19 cellular contexts compared by ENCODE assay signal in the genomic region with DNA sequence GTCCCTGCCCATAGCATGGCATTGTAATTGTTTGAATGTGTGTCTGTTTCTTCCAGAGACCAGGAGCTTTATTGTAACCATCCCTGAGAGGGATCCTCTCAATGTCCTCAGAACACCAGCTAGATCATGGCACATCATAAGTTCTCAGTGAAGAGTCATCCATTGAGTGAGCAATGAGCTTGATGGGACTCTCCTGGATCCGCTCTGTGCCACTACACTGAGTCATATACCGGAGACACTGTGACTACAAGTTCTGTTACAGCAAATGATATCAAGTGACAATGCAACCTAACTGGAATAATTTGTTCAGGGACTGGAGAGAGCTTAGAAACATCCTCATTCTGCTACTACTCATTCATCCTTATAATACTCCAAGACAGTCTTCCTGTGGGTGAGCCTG. TPM values are rescaled to one million over a fixed set of nuclear protein-coding genes. Genes with fewer than 3 reads are reported as not detected.
DNase-seq lines count a peak whose midpoint lies in the region; ATAC-seq and TF ChIP-seq lines count a peak whose summit lies in the region.
"Had no signal": no experiment of that assay in that cellular context is flagged by ENCODE, and none has a peak within 500 bp of the region (broad histone marks: within the 10 kb centered on the region; RNA-seq: fewer than 3 reads in every experiment).

No MANE protein-coding gene starts in this region.

- no peaks in the 10 kb centered on the region for H3K9me3 Mint-ChIP-seq in activated CD4-positive, alpha-beta T cell treated with anti-CD3 and anti-CD28 coated beads for 36 hours (ENCODE audit: low read depth)
- H3K9me3 Mint-ChIP-seq in MCF 10A (ENCODE audit: unreplicated experiment) = no peaks in the 10 kb centered on the region

- intact Hi-C loops in activated CD4-positive, alpha-beta T cell treated with anti-CD3 and anti-CD28 coated beads for 36 hours (cut with DNase I, micrococcal nuclease) = no loop called here
- intact Hi-C loops in MCF 10A (cut with micrococcal nuclease) = no loop called here

- POLR2A ChIA-PET in activated CD4-positive, alpha-beta T cell treated with anti-CD3 and anti-CD28 coated beads for 36 hours (lab: Charles Lee) = interaction anchor here (0.6 kb wide), 1 partner anchor 24 kb away, joined by 3 read pairs; no protein-coding TSS in a partner anchor
- POLR2A ChIA-PET in MCF 10A (lab: Yijun Ruan, JAX) = interaction anchor here (1.4 kb wide), 1 partner anchor 114 kb away, joined by 3 read pairs; no protein-coding TSS in a partner anchor

- H3K36me3 Mint-ChIP-seq in activated CD4-positive, alpha-beta T cell treated with anti-CD3 and anti-CD28 coated beads for 36 hours (ENCODE audit: low read depth) = no peaks in the 10 kb centered on the region
- H3K36me3 Mint-ChIP-seq in MCF 10A (ENCODE audit: insufficient read depth, unreplicated experiment) = no peaks in the 10 kb centered on the region

- CTCF ChIA-PET in activated CD4-positive, alpha-beta T cell treated with anti-CD3 and anti-CD28 coated beads for 36 hours (lab: Charles Lee) = interaction anchor here (0.8 to 1.4 kb wide), 7 partner anchors 10 to 284 kb away, joined by 3 to 5 read pairs (median 4); a partner anchor contains a TSS
- CTCF ChIA-PET in MCF 10A (lab: Yijun Ruan, JAX) = interaction anchor here (0.5 to 1.4 kb wide), 5 partner anchors 17 to 1903 kb away, joined by 3 to 4 read pairs (median 3); no protein-coding TSS in a partner anchor

- H3K27ac Mint-ChIP-seq in activated CD4-positive, alpha-beta T cell treated with anti-CD3 and anti-CD28 coated beads for 36 hours = no peak overlapping the region
- no peak overlapping the region for H3K27ac Mint-ChIP-seq in MCF 10A (ENCODE audit: low read depth, unreplicated experiment)
- H3K27ac Mint-ChIP-seq: B cell had no signal

- no peaks in the 10 kb centered on the region for H3K4me1 Mint-ChIP-seq in activated CD4-positive, alpha-beta T cell treated with anti-CD3 and anti-CD28 coated beads for 36 hours
- H3K4me1 Mint-ChIP-seq in MCF 10A (ENCODE audit: insufficient read depth, unreplicated experiment) = no peaks in the 10 kb centered on the region
- H3K4me1 Mint-ChIP-seq: B cell had no signal

- no peaks in the 10 kb centered on the region for H3K27me3 Mint-ChIP-seq in activated CD4-positive, alpha-beta T cell treated with anti-CD3 and anti-CD28 coated beads for 36 hours
- no peaks in the 10 kb centered on the region for H3K27me3 Mint-ChIP-seq in MCF 10A (ENCODE audit: insufficient read depth, unreplicated experiment)

- peak; percentile 93 for ATAC-seq in activated CD4-positive, alpha-beta T cell treated with anti-CD3 and anti-CD28 coated beads for 36 hours
- ATAC-seq in esophagus mucosa (peak; percentile 91), GM19397 (IDR thresholded peaks at IDR 0.05; ENCODE audit: unreplicated experiment) (no peak), HG03097 (IDR thresholded peaks at IDR 0.05; ENCODE audit: low FRiP score, unreplicated experiment) (no peak)

- no peak overlapping the region for H3K4me3 Mint-ChIP-seq in activated CD4-positive, alpha-beta T cell treated with anti-CD3 and anti-CD28 coated beads for 36 hours
- H3K4me3 Mint-ChIP-seq in MCF 10A (ENCODE audit: unreplicated experiment) = no peak overlapping the region
- H3K4me3 Mint-ChIP-seq: B cell had no signal

- no peak for DNase-seq in activated CD4-positive, alpha-beta T cell treated with anti-CD3 and anti-CD28 coated beads for 36 hours
- DNase-seq in activated CD4-positive, alpha-beta T cell treated with anti-CD3 and anti-CD28 coated beads for 1 hour = no peak
- peak; percentile 18 for DNase-seq in AG08395 (ENCODE audit: low spot score)
- peak; percentile 61 for DNase-seq in M059J (ENCODE audit: low read depth)
- DNase-seq in MCF 10A (ENCODE audit: unreplicated experiment) = no peak
- DNase-seq: COR-L47, DMS 273 treated with DMSO at 0.1 percent for 48 hours, DND-41, GDM1, H7, Kasumi-1, NCI-H1105, NCI-H1694, NCI-H2081 treated with DMSO at 0.1 percent for 48 hours, SHP77 treated with DMSO at 0.1 percent for 48 hours had no signal

- no TSS peak for BruUV-seq in MCF 10A (replicated peaks; lab: Mats Ljungman, UMichigan)

- no peak for TF ChIP-seq CTCF in MCF 10A (IDR thresholded peaks at IDR 0.05; ENCODE audit: unreplicated experiment)

RNA-seq across cellular contexts. Expression of a gene that starts 25.1 kb away (rescaled TPM):
- 100 to 1,000 TPM; 121 to 149 TPM for total RNA-seq in activated CD4-positive, alpha-beta T cell treated with anti-CD3 and anti-CD28 coated beads for 36 hours
- total RNA-seq in M059J (2014; rRNA removed; shearing (Covaris generic)) = 206 and 260 TPM in 2 replicates
- 123 TPM for total RNA-seq in esophagus mucosa
- 176 and 188 TPM in 2 replicates for total RNA-seq in MCF 10A (2022)

Comparison
In these comparisons a context has a peak if more than half of its experiments do, and no peak if none do; other contexts are left out.
1. ATAC-seq: peak in activated CD4-positive, alpha-beta T cell treated with anti-CD3 and anti-CD28 coated beads for 36 hours (single experiment) and esophagus mucosa (single experiment); none in GM19397 (single experiment) and HG03097 (single experiment).
2. DNase-seq: peak in AG08395 (single experiment) and M059J (single experiment); none in activated CD4-positive, alpha-beta T cell treated with anti-CD3 and anti-CD28 coated beads for 36 hours (single experiment), activated CD4-positive, alpha-beta T cell treated with anti-CD3 and anti-CD28 coated beads for 1 hour (single experiment) and MCF 10A (single experiment).